ENCODE assay signal across 1 cellular context in the genomic region with DNA sequence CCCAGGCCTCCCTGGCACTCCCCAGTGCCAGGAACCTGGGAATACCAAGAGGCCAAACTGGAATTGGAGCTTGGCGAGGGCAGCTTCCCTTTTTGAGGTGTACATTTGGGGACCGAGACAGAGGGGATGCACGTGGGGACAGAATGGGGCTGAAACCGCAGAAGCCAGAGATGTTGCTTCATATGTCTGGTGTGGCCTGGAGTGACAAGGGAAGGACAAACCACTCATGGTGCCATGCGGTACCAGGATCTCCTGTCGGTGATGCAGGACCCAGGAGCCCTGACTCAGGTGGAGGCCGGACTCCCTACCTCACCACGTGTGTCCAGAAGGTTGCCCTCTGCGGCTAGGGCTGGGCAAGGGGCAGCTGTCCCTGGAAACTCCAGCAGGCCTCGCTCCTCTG.
TF ChIP-seq lines count a peak whose summit lies in the region.

No MANE protein-coding gene starts in this region.

TF ChIP-seq in IMR-90, 13 proteins besides CTCF, POLR2A, EP300 and RAD21:
- TF ChIP-seq CEBPB (IDR thresholded peaks at IDR 0.05; ENCODE audit: low read depth, low read length) (no peak), MAZ (IDR thresholded peaks at IDR 0.05; ENCODE audit: borderline replicate concordance, low read depth, low read length) (no peak), RCOR1 (IDR thresholded peaks at IDR 0.05; ENCODE audit: insufficient replicate concordance, low read length) (no peak), NFE2L2 (IDR thresholded peaks at IDR 0.05; ENCODE audit: low read depth, low read length) (no peak), RFX5 (IDR thresholded peaks at IDR 0.05; ENCODE audit: low read depth, low read length) (no peak), MAFK (IDR thresholded peaks at IDR 0.05; ENCODE audit: low read depth, low read length) (no peak), BHLHE40 (IDR thresholded peaks at IDR 0.05; ENCODE audit: low read depth, low read length) (no peak)
- TF ChIP-seq, protein P1, sequence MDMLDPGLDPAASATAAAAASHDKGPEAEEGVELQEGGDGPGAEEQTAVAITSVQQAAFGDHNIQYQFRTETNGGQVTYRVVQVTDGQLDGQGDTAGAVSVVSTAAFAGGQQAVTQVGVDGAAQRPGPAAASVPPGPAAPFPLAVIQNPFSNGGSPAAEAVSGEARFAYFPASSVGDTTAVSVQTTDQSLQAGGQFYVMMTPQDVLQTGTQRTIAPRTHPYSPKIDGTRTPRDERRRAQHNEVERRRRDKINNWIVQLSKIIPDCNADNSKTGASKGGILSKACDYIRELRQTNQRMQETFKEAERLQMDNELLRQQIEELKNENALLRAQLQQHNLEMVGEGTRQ (IDR thresholded peaks at IDR 0.05; ENCODE audit: low read depth, low read length): no peak
- TF ChIP-seq, protein P2, sequence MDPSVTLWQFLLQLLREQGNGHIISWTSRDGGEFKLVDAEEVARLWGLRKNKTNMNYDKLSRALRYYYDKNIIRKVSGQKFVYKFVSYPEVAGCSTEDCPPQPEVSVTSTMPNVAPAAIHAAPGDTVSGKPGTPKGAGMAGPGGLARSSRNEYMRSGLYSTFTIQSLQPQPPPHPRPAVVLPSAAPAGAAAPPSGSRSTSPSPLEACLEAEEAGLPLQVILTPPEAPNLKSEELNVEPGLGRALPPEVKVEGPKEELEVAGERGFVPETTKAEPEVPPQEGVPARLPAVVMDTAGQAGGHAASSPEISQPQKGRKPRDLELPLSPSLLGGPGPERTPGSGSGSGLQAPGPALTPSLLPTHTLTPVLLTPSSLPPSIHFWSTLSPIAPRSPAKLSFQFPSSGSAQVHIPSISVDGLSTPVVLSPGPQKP (IDR thresholded peaks at IDR 0.05; ENCODE audit: borderline replicate concordance, low read depth, low read length): no peak
